ENCODE assay signal across 18 cellular contexts in genomic region chr20:5190444-5190843, GRCh38.
DNase-seq lines count a peak whose midpoint lies in the region; ATAC-seq and TF ChIP-seq lines count a peak whose summit lies in the region.
"Had no signal": no experiment of that assay in that cellular context is flagged by ENCODE, and none has a peak within 500 bp of the region (broad histone marks: within the 10 kb centered on the region; RNA-seq: fewer than 3 reads in every experiment).

No MANE protein-coding gene starts in this region.

- no peak overlapping the region for H3K9ac ChIP-seq in HCT116 (ENCODE audit: low read length)
- H3K9ac ChIP-seq: GM23248 had no signal

- POLR2A ChIA-PET in HCT116 (lab: Charles Lee): interaction anchor here (0.9 kb wide), 1 partner anchor 64 kb away, joined by 3 read pairs; the partner anchor contains the start of gene CDS2

- H3K4me2 ChIP-seq in HCT116 (ENCODE audit: low read length): no peak overlapping the region
- H3K4me2 ChIP-seq: PC-9 had no signal

- H3K4me1 Mint-ChIP-seq in activated T-cell treated with anti-CD3 and anti-CD28 coated beads, Interleukin-2, amount 50 U/mL, for 72 hours (ENCODE audit: low read depth): peaks cover 24% of the 10 kb centered on the region
- H3K4me1 Mint-ChIP-seq in activated T-cell treated with anti-CD3 and anti-CD28 coated beads, Interleukin-2, amount 50 U/mL, for 4 hours (ENCODE audit: low read depth): peaks cover 4% of the 10 kb centered on the region
- H3K4me1 Mint-ChIP-seq in activated T-helper 17 cell treated with anti-CD3 and anti-CD28 coated beads, Interleukin-2, amount 50 U/mL, for 72 hours: peaks cover 18% of the 10 kb centered on the region

- TF ChIP-seq POLR2A in HCT116 (IDR thresholded peaks at IDR 0.05; ENCODE audit: borderline replicate concordance, extremely low read depth, insufficient read depth, insufficient read length) (no peak), right lobe of liver (IDR thresholded peaks at IDR 0.05) (no peak)

- H3K9me3 ChIP-seq in HCT116 (ENCODE audit: control insufficient read depth in 1 of 2, insufficient read depth in 1 of 2, low read depth in 1 of 2, low read length in 2 of 2): no peaks in the 10 kb centered on the region
- no peaks in the 10 kb centered on the region for H3K9me3 ChIP-seq in right lobe of liver

- no peak for TF ChIP-seq CTCF in HCT116 (IDR thresholded peaks at IDR 0.05 in 2 of 3, conservative IDR thresholded peaks at IDR 0.05 in 1 of 3; ENCODE audit: borderline replicate concordance in 1 of 3, insufficient read depth in 1 of 3, low read depth in 2 of 3, low read length in 2 of 3)
- TF ChIP-seq CTCF in right lobe of liver (IDR thresholded peaks at IDR 0.05): no peak

- 75% methylated on average over 3 of the region's 3 CpGs for WGBS in right lobe of liver (ENCODE audit: insufficient coverage, low coverage, low lambda C conversion rate, missing lambda C conversion rate)

- RAD21 ChIA-PET in HCT116 (lab: Charles Lee; ENCODE audit: low non-redundant PET in 1 of 2, low total read pairs in 2 of 2, uncharacterized antibody in 2 of 2, unreplicated experiment in 2 of 2): no interaction called here

- H3K27me3 ChIP-seq in HCT116 (ENCODE audit: insufficient read depth, low read length) (no peaks in the 10 kb centered on the region), right lobe of liver (no peaks in the 10 kb centered on the region)

- H3K4me3 Mint-ChIP-seq in activated T-cell treated with anti-CD3 and anti-CD28 coated beads, Interleukin-2, amount 50 U/mL, for 72 hours: no peak overlapping the region
- no peak overlapping the region for H3K4me3 Mint-ChIP-seq in activated T-cell treated with anti-CD3 and anti-CD28 coated beads, Interleukin-2, amount 50 U/mL, for 4 hours
- no peak overlapping the region for H3K4me3 Mint-ChIP-seq in activated T-helper 17 cell treated with anti-CD3 and anti-CD28 coated beads, Interleukin-2, amount 50 U/mL, for 72 hours

- H3K27ac Mint-ChIP-seq in activated T-cell treated with anti-CD3 and anti-CD28 coated beads, Interleukin-2, amount 50 U/mL, for 72 hours: peak overlapping the region; percentile 16
- H3K27ac Mint-ChIP-seq in activated T-helper 17 cell treated with anti-CD3 and anti-CD28 coated beads, Interleukin-2, amount 50 U/mL, for 72 hours: peak overlapping the region; percentile 59

- intact Hi-C loops in HCT116 (cut with micrococcal nuclease): loop anchor here (5.0 kb wide), 1 partner anchor 583 kb away; no protein-coding TSS in a partner anchor
- intact Hi-C loops in right lobe of liver (cut with DNase I): loop anchor here (5.0 kb wide), 1 partner anchor 63 kb away; the partner anchor contains the start of gene CDS2 (in 2 of the 2)

- BruUV-seq in HCT116 (replicated peaks; lab: Mats Ljungman, UMichigan): TSS peak; percentile 8

- no peak overlapping the region for H3K4me3 ChIP-seq in HCT116 (replicated peaks in 1 of 2; ENCODE audit: low read depth in 1 of 2, low read length in 2 of 2)
- H3K4me3 ChIP-seq in right lobe of liver: no peak overlapping the region
- H3K4me3 ChIP-seq: GM23248, PC-9 had no signal

- H3K36me3 ChIP-seq in HCT116 (ENCODE audit: control insufficient read depth in 1 of 2, insufficient read depth in 2 of 2, low read length in 2 of 2): no peaks in the 10 kb centered on the region; a peak in 1 of 4 replicates
- H3K36me3 ChIP-seq in right lobe of liver: peaks cover 0 to 25% (median under 1%) of the 10 kb centered on the region in 4 donors

- H3K4me1 ChIP-seq in HCT116 (ENCODE audit: control insufficient read depth in 1 of 2, insufficient read depth in 2 of 2, low read length in 2 of 2): no peaks in the 10 kb centered on the region
- H3K4me1 ChIP-seq in right lobe of liver: peaks cover 0 to 36% (median 5%) of the 10 kb centered on the region in 4 donors

- no peaks in the 10 kb centered on the region for H3K27me3 Mint-ChIP-seq in activated T-cell treated with anti-CD3 and anti-CD28 coated beads, Interleukin-2, amount 50 U/mL, for 72 hours (ENCODE audit: low read depth)
- no peaks in the 10 kb centered on the region for H3K27me3 Mint-ChIP-seq in activated T-cell treated with anti-CD3 and anti-CD28 coated beads, Interleukin-2, amount 50 U/mL, for 4 hours (ENCODE audit: low read depth)
- H3K27me3 Mint-ChIP-seq in activated T-helper 17 cell treated with anti-CD3 and anti-CD28 coated beads, Interleukin-2, amount 50 U/mL, for 72 hours: no peaks in the 10 kb centered on the region

- CTCF ChIA-PET in HCT116 (lab: Charles Lee): interaction anchor here (1.5 to 4.5 kb wide), 2 partner anchors 11 to 64 kb away, joined by 3 to 116 read pairs; partner anchors contain the start of gene CDS2

- DNase-seq in activated T-cell treated with anti-CD3 and anti-CD28 coated beads, Interleukin-2, amount 50 U/mL, for 72 hours: no peak
- no peak for DNase-seq in activated T-cell treated with anti-CD3 and anti-CD28 coated beads, Interleukin-2, amount 50 U/mL, for 4 hours
- no peak for DNase-seq in HCT116 (ENCODE audit: low read depth, low spot score)
- DNase-seq in right lobe of liver: no peak
- no peak for DNase-seq in C1 segment of cervical spinal cord (lab: John Stamatoyannopoulos, UW)
- DNase-seq in mesenteric fat pad (ENCODE audit: low spot score): no peak
- DNase-seq: Calu3, DMS79, GM23248, KG1, NCI-H1092, NCI-H2081 treated with DMSO at 0.1 percent for 48 hours, NCI-H510A, NCI-H774, PC-9 had no signal

- H3K79me2 ChIP-seq in HCT116 (ENCODE audit: insufficient read depth, low read length): no peaks in the 10 kb centered on the region

- no peak for ATAC-seq in activated T-cell treated with anti-CD3 and anti-CD28 coated beads, Interleukin-2, amount 50 U/mL, for 72 hours (replicated peaks in 1 of 2)
- ATAC-seq in activated T-cell treated with anti-CD3 and anti-CD28 coated beads, Interleukin-2, amount 50 U/mL, for 4 hours: no peak
- ATAC-seq in HCT116 (no peak), right lobe of liver (no peak), GM18907 (IDR thresholded peaks at IDR 0.05; ENCODE audit: unreplicated experiment) (no peak)
- ATAC-seq in activated T-helper 17 cell treated with anti-CD3 and anti-CD28 coated beads, Interleukin-2, amount 50 U/mL, for 72 hours (replicated peaks): peak; percentile 46

- no peak for TF ChIP-seq RAD21 in HCT116 (IDR thresholded peaks at IDR 0.05; ENCODE audit: low read depth)

- H3K27ac ChIP-seq in HCT116 (ENCODE audit: low read depth, low read length) (no peak overlapping the region), right lobe of liver (peak overlapping the region in 2 of 3 donors; percentile 64 to 82)
- H3K27ac ChIP-seq: C4-2B, GM23248, PC-9 had no signal

- peaks cover 0 to 2% of the 10 kb centered on the region in 2 donors for H3K36me3 Mint-ChIP-seq in activated T-cell treated with anti-CD3 and anti-CD28 coated beads, Interleukin-2, amount 50 U/mL, for 72 hours (ENCODE audit: insufficient read depth in 2 of 2)
- peaks cover 16% of the 10 kb centered on the region for H3K36me3 Mint-ChIP-seq in activated T-cell treated with anti-CD3 and anti-CD28 coated beads, Interleukin-2, amount 50 U/mL, for 4 hours (ENCODE audit: insufficient read depth)
- peaks cover 72% of the 10 kb centered on the region for H3K36me3 Mint-ChIP-seq in activated T-helper 17 cell treated with anti-CD3 and anti-CD28 coated beads, Interleukin-2, amount 50 U/mL, for 72 hours (ENCODE audit: low read depth)

- H3K9me2 ChIP-seq in HCT116 (ENCODE audit: insufficient read depth): no peaks in the 10 kb centered on the region

- no peaks in the 10 kb centered on the region for H4K20me1 ChIP-seq in HCT116 (ENCODE audit: insufficient read depth)

- no peak overlapping the region for H2AFZ ChIP-seq in HCT116 (ENCODE audit: low read depth, low read length, poor library complexity, severe bottlenecking)
- H2AFZ ChIP-seq: GM23248, PC-9 had no signal

- no peaks in the 10 kb centered on the region for H3K9me3 Mint-ChIP-seq in activated T-cell treated with anti-CD3 and anti-CD28 coated beads, Interleukin-2, amount 50 U/mL, for 72 hours
- H3K9me3 Mint-ChIP-seq in activated T-cell treated with anti-CD3 and anti-CD28 coated beads, Interleukin-2, amount 50 U/mL, for 4 hours: no peaks in the 10 kb centered on the region
- H3K9me3 Mint-ChIP-seq in activated T-helper 17 cell treated with anti-CD3 and anti-CD28 coated beads, Interleukin-2, amount 50 U/mL, for 72 hours: no peaks in the 10 kb centered on the region

TF ChIP-seq in HCT116, 20 proteins besides CTCF, POLR2A, EP300 and RAD21:
- TF ChIP-seq SRF (IDR thresholded peaks at IDR 0.05; ENCODE audit: low read depth): no peak
- no peak for TF ChIP-seq POLR2AphosphoS5 (IDR thresholded peaks at IDR 0.05; ENCODE audit: low read depth, low read length)
- TF ChIP-seq, protein P1, sequence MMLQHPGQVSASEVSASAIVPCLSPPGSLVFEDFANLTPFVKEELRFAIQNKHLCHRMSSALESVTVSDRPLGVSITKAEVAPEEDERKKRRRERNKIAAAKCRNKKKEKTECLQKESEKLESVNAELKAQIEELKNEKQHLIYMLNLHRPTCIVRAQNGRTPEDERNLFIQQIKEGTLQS (IDR thresholded peaks at IDR 0.05): no peak
- TF ChIP-seq ZNF274 (IDR thresholded peaks at IDR 0.05; ENCODE audit: low read depth, low read length): no peak
- TF ChIP-seq EZH2 (IDR thresholded peaks at IDR 0.05): no peak
- no peak for TF ChIP-seq ELF1 (IDR thresholded peaks at IDR 0.05; ENCODE audit: borderline replicate concordance, low read depth)
- no peak for TF ChIP-seq CBX3 (IDR thresholded peaks at IDR 0.05; ENCODE audit: low read depth)
- no peak for TF ChIP-seq JUND (IDR thresholded peaks at IDR 0.05)
- TF ChIP-seq CEBPB (IDR thresholded peaks at IDR 0.05; ENCODE audit: low read depth): no peak
- TF ChIP-seq EZH2phosphoT487 (IDR thresholded peaks at IDR 0.05; ENCODE audit: borderline replicate concordance): no peak
- no peak for TF ChIP-seq TCF7L2 (IDR thresholded peaks at IDR 0.05; ENCODE audit: borderline replicate concordance, extremely low read depth, insufficient read depth, insufficient read length)
- TF ChIP-seq SP1 (IDR thresholded peaks at IDR 0.05; ENCODE audit: low read depth): no peak
TF ChIP-seq in HCT116: peak in this region for 0.
